20 cellular contexts compared by ENCODE assay signal in the genomic region with DNA sequence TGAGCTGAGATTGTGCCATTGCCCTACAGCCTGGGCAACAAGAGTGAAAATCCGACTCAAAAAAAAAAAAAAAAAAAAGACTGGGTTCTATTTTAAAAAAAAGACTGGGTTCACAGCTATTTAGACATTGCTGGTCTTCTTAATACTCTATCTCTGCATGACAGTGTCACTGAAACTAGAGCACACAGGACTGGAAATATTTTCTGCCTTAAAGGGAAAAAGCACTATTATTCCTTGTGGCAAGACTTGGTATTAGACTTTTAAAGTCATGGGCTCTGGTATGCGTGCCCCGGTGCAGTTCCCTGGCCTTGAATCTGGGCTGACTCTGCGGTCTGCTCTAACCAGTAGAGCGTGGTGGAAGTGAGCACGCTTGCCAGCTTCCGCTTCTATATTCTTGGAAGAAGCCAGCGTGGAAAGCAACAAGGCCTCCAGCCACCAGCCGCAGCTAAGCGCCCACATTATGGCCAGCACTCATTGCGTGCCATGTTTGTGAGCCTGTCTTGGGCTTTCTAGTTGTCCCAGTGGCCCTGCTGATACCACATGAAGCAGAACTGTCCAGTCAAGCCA.
A peak's percentile ranks its signal among the peaks of the same experiment; 100 is the strongest.
DNase-seq lines count a peak whose midpoint lies in the region; ATAC-seq and TF ChIP-seq lines count a peak whose summit lies in the region.
"Had no signal": no experiment of that assay in that cellular context is flagged by ENCODE, and none has a peak within 500 bp of the region (broad histone marks: within the 10 kb centered on the region; RNA-seq: fewer than 3 reads in every experiment).

No MANE protein-coding gene starts in this region.

- no peak for ATAC-seq in GM18505 (IDR thresholded peaks at IDR 0.05; ENCODE audit: unreplicated experiment)
- ATAC-seq: CD8-positive, alpha-beta T cell; pancreas; upper lobe of right lung had no signal

- H3K27ac ChIP-seq in substantia nigra (ENCODE audit: low read depth, low read length, poor library complexity, severe bottlenecking): no peak overlapping the region
- H3K27ac ChIP-seq: cardiac muscle cell, KMS-11, pancreas, right atrium auricular region, upper lobe of right lung had no signal

- TF ChIP-seq POLR2A in GM18505 (IDR thresholded peaks at IDR 0.05; ENCODE audit: borderline replicate concordance, extremely low read depth, insufficient read depth, insufficient read length): no peak

- DNase-seq in GM04503 (ENCODE audit: low read depth) (peak; percentile 35), cerebellar cortex (ENCODE audit: low spot score) (peak; percentile 19), kidney glomerular epithelial cell (lab: John Stamatoyannopoulos, UW) (peak; percentile 27), NCI-H1048 (lab: John Stamatoyannopoulos, UW) (no peak), activated gamma-delta T cell (lab: John Stamatoyannopoulos, UW) (no peak), substantia nigra (lab: John Stamatoyannopoulos, UW) (no peak)
- DNase-seq: activated B cell treated with CpG ODN at 0.5 μM for 24 hours; activated CD4-positive, alpha-beta T cell treated with anti-CD3 and anti-CD28 coated beads, Interleukin-2, amount 50 U/mL, for 48 hours; aorta; CD8-positive, alpha-beta T cell; NCI-H2171; NCI-H510A; nephron progenitor cell; pancreas; T-helper 1 cell; upper lobe of right lung had no signal

Comparison
In these comparisons a context has a peak if more than half of its experiments do, and no peak if none do; other contexts are left out.
1. DNase-seq: peak in GM04503 (single experiment), cerebellar cortex (single experiment) and kidney glomerular epithelial cell (single experiment); none in NCI-H1048 (single experiment), activated gamma-delta T cell (single experiment) and substantia nigra (0 of 49).